ENCODE assay signal across 8 cellular contexts in genomic region chr7:96321041-96321669, GRCh38. TPM values are rescaled to one million over a fixed set of nuclear protein-coding genes. Genes with fewer than 3 reads are reported as not detected.
DNase-seq lines count a peak whose midpoint lies in the region; ATAC-seq and TF ChIP-seq lines count a peak whose summit lies in the region.

No MANE protein-coding gene starts in this region.

- H3K36me3 ChIP-seq in ES-I3 (ENCODE audit: insufficient read depth, low read length) (no peaks in the 10 kb centered on the region), Peyer's patch (no peaks in the 10 kb centered on the region), heart right ventricle (no peaks in the 10 kb centered on the region)

- peak overlapping the region; percentile 95 for H3K9ac ChIP-seq in ES-I3 (ENCODE audit: low read depth, low read length)

- 0% methylated on average over 19 to 22 of the region's 22 CpGs for WGBS in adipose tissue, 3 donors
- 0 to 1% methylated on average over 22 of the region's 22 CpGs for WGBS in heart right ventricle, 2 donors

- no peak for TF ChIP-seq CTCF in Peyer's patch (IDR thresholded peaks at IDR 0.05)
- TF ChIP-seq CTCF in heart right ventricle (IDR thresholded peaks at IDR 0.05), result no peak

- no peak for TF ChIP-seq EP300 in Ishikawa (IDR thresholded peaks at IDR 0.05; ENCODE audit: borderline replicate concordance)

- peak; percentile 29 to 51 for TF ChIP-seq POLR2A in Peyer's patch (IDR thresholded peaks at IDR 0.05)

- DNase-seq in Peyer's patch, result peak; percentile 74 to 93 (median 90)
- DNase-seq in heart right ventricle, result peak; percentile 81 to 87
- peak; percentile 97 for DNase-seq in pons (ENCODE audit: low spot score)
- no peak for DNase-seq in cortex of kidney (lab: John Stamatoyannopoulos, UW)

- intact Hi-C loops in heart right ventricle (cut with DNase I), result loop anchor here in 3 of 10 donors (5.0 to 10.0 kb wide), 3 partner anchors 89 to 386 kb away; partner anchors contain the start of gene SEM1 (in 2 of the 3)

- TF ChIP-seq RAD21 in Ishikawa (IDR thresholded peaks at IDR 0.05; ENCODE audit: low read depth), result no peak

- H3K27me3 ChIP-seq in Peyer's patch (no peaks in the 10 kb centered on the region), heart right ventricle (no peaks in the 10 kb centered on the region)

- H3K9me3 ChIP-seq in ES-I3 (ENCODE audit: control insufficient read depth, insufficient read depth, low read length) (no peaks in the 10 kb centered on the region), Peyer's patch (no peaks in the 10 kb centered on the region), heart right ventricle (no peaks in the 10 kb centered on the region)

- H3K4me1 ChIP-seq in ES-I3 (ENCODE audit: insufficient read depth, low read length) (peaks cover 6% of the 10 kb centered on the region; the same call in 1 of the 2 replicates), Peyer's patch (peaks cover 0 to 19% (median 7%) of the 10 kb centered on the region in 4 donors), heart right ventricle (peaks cover 5 to 42% (median 33%) of the 10 kb centered on the region in 9 donors)

- peak overlapping the region; percentile 71 to 91 (median 84) for H3K4me3 ChIP-seq in Peyer's patch
- peak overlapping the region; percentile 67 to 99 (median 93) for H3K4me3 ChIP-seq in heart right ventricle

- H3K27ac ChIP-seq in Peyer's patch, result peak overlapping the region; percentile 92 to 96 (median 96)
- H3K27ac ChIP-seq in adipose tissue (ENCODE audit: low read depth, low read length), result peak overlapping the region; percentile 96
- peak overlapping the region; percentile 93 to 99 (median 97) for H3K27ac ChIP-seq in heart right ventricle

- ATAC-seq in GM21723 (IDR thresholded peaks at IDR 0.05; ENCODE audit: unreplicated experiment), result peak; percentile 59
- peak; percentile 83 to 90 (median 86) for ATAC-seq in heart right ventricle

TF ChIP-seq in Ishikawa, 13 proteins besides CTCF, POLR2A, EP300 and RAD21:
- TF ChIP-seq YY1 (IDR thresholded peaks at IDR 0.05; ENCODE audit: low read depth) (no peak), TAF1 (IDR thresholded peaks at IDR 0.05; ENCODE audit: low read depth) (peak; percentile 73; the same call in 1 of the 2 replicates), TEAD4 (IDR thresholded peaks at IDR 0.05) (no peak), USF1 (IDR thresholded peaks at IDR 0.05) (no peak), EGR1 (IDR thresholded peaks at IDR 0.05) (no peak), NFIC (IDR thresholded peaks at IDR 0.05) (no peak), FOXM1 (IDR thresholded peaks at IDR 0.05; ENCODE audit: borderline replicate concordance, low read depth) (no peak), CREB1 (IDR thresholded peaks at IDR 0.05; ENCODE audit: low read depth) (no peak; the same call in 1 of the 2 replicates), ZBTB7A (IDR thresholded peaks at IDR 0.05; ENCODE audit: low read depth) (no peak), TCF12 (IDR thresholded peaks at IDR 0.05; ENCODE audit: low read depth) (peak; percentile 24; the same call in 1 of the 2 replicates), CEBPB (IDR thresholded peaks at IDR 0.05) (no peak)
- TF ChIP-seq, protein P1, sequence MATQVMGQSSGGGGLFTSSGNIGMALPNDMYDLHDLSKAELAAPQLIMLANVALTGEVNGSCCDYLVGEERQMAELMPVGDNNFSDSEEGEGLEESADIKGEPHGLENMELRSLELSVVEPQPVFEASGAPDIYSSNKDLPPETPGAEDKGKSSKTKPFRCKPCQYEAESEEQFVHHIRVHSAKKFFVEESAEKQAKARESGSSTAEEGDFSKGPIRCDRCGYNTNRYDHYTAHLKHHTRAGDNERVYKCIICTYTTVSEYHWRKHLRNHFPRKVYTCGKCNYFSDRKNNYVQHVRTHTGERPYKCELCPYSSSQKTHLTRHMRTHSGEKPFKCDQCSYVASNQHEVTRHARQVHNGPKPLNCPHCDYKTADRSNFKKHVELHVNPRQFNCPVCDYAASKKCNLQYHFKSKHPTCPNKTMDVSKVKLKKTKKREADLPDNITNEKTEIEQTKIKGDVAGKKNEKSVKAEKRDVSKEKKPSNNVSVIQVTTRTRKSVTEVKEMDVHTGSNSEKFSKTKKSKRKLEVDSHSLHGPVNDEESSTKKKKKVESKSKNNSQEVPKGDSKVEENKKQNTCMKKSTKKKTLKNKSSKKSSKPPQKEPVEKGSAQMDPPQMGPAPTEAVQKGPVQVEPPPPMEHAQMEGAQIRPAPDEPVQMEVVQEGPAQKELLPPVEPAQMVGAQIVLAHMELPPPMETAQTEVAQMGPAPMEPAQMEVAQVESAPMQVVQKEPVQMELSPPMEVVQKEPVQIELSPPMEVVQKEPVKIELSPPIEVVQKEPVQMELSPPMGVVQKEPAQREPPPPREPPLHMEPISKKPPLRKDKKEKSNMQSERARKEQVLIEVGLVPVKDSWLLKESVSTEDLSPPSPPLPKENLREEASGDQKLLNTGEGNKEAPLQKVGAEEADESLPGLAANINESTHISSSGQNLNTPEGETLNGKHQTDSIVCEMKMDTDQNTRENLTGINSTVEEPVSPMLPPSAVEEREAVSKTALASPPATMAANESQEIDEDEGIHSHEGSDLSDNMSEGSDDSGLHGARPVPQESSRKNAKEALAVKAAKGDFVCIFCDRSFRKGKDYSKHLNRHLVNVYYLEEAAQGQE (IDR thresholded peaks at IDR 0.05; ENCODE audit: low read depth), result no peak
- TF ChIP-seq, protein P2, sequence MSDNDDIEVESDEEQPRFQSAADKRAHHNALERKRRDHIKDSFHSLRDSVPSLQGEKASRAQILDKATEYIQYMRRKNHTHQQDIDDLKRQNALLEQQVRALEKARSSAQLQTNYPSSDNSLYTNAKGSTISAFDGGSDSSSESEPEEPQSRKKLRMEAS (IDR thresholded peaks at IDR 0.05), result no peak

RNA-seq across cellular contexts. Expression of gene SLC25A13, which starts 0.7 kb away (rescaled TPM):
- total RNA-seq in Peyer's patch, result 10 to 100 TPM; 16.5 to 87.8 (median 60.3) TPM
- 10 to 100 TPM in 2 of 3 donors, 1 to 10 TPM in 1; 7.9 to 12.8 (median 10.7) TPM for polyA plus RNA-seq in adipose tissue
- total RNA-seq in heart right ventricle, result 10 to 100 TPM in 5 of 10 donors, 1 to 10 TPM in 5; 6.5 to 15.3 (median 10.3) TPM
- 1 to 10 TPM; 5.2 to 8.1 TPM for polyA plus RNA-seq in heart right ventricle
